In the genomic region with DNA sequence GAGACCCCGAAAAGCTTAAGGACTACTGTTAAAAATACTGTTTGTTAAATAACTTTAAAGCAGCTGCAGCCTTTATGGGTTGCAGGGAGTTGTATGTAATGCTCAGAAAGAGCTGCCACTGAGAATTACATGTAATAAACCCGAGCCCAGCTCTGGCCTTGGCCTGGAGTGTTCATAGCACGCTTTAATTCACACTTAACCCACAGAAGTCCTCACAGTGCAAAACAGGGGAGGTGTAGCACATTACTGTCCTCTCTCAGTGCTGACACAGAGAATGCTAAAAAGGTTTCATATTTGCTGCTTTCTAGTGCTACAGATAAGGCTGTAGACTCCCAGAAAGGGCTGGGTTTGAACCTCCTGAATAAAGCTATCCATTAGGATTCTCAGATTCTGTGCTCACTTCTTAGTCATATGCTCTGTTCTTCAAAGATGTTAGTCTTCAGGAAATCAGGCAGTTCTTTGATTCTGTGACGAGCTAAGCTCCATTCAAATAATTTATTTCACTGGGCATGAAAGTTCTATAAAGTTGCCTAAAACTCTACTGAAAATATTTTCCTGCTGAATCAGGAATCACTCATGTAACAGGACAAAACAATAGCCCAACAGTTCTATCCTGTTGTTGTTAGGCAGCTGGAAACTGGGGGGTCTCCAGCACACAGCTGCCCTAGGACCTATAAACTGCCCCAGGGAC, we compare ENCODE assay signal across 17 cellular contexts.
DNase-seq lines count a peak whose midpoint lies in the region; TF ChIP-seq lines count a peak whose summit lies in the region.
"Had no signal": no experiment of that assay in that cellular context is flagged by ENCODE, and none has a peak within 500 bp of the region (broad histone marks: within the 10 kb centered on the region; RNA-seq: fewer than 3 reads in every experiment).

No MANE protein-coding gene starts in this region.

- DNase-seq in A172 (ENCODE audit: low spot score) (peak; percentile 19), HFFc6 (peak; percentile 55), astrocyte of the hippocampus (ENCODE audit: low read depth, low spot score) (peak; percentile 46), foreskin melanocyte (peak; percentile 69), mucosa of gallbladder (ENCODE audit: low spot score) (no peak), KG1 (lab: John Stamatoyannopoulos, UW) (no peak)
- DNase-seq in activated CD4-positive, CD25-positive, alpha-beta regulatory T cell treated with anti-CD3 and anti-CD28 coated beads, Interleukin-2, amount 50 U/mL, for 72 hours, result no peak
- no peak for DNase-seq in activated naive CD4-positive, alpha-beta T cell treated with anti-CD3 and anti-CD28 coated beads, Interleukin-2, amount 50 U/mL, for 16 hours
- DNase-seq: activated CD8-positive, alpha-beta memory T cell treated with anti-CD3 and anti-CD28 coated beads, Interleukin-2, amount 50 U/mL, for 4 hours; lower lobe of right lung; NCI-H1436; NCI-H510A; OCI-M1 had no signal

- H3K4me3 Mint-ChIP-seq in HFFc6, result peak overlapping the region; percentile 24; the same call in 1 of the 2 replicates
- H3K4me3 Mint-ChIP-seq: activated naive CD8-positive, alpha-beta T cell; neural progenitor cell; stimulated activated naive CD8-positive, alpha-beta T cell treated with anti-CD3 and anti-CD28 coated beads, Interleukin-15, Interleukin-2, amounts not matched to agents 100 ng/mL and 50 ng/mL, for 24 hours; T-helper 1 cell treated with Interleukin-12 subunit alpha and Interleukin-12 subunit beta and Interleukin-4 antibody, amounts not matched to agents 30 μg/mL and 1 μg/mL, for 36 hours had no signal

- peaks cover 14% of the 10 kb centered on the region for H3K36me3 Mint-ChIP-seq in HFFc6 (ENCODE audit: low read depth)
- H3K36me3 Mint-ChIP-seq: activated naive CD8-positive, alpha-beta T cell had no signal

- H3K27me3 Mint-ChIP-seq in HFFc6 (ENCODE audit: insufficient read depth), result peaks cover 2% of the 10 kb centered on the region
- H3K27me3 Mint-ChIP-seq: stimulated activated naive CD8-positive, alpha-beta T cell treated with anti-CD3 and anti-CD28 coated beads, Interleukin-15, Interleukin-2, amounts not matched to agents 100 ng/mL and 50 ng/mL, for 24 hours had no signal

- peak overlapping the region; percentile 79 for H3K27ac Mint-ChIP-seq in HFFc6
- H3K27ac Mint-ChIP-seq: activated naive CD8-positive, alpha-beta T cell; neural progenitor cell; stimulated activated naive CD8-positive, alpha-beta T cell treated with anti-CD3 and anti-CD28 coated beads, Interleukin-15, Interleukin-2, amounts not matched to agents 100 ng/mL and 50 ng/mL, for 24 hours; T-helper 1 cell treated with Interleukin-12 subunit alpha and Interleukin-12 subunit beta and Interleukin-4 antibody, amounts not matched to agents 30 μg/mL and 1 μg/mL, for 36 hours had no signal

- H3K9me3 Mint-ChIP-seq in HFFc6, result no peaks in the 10 kb centered on the region
- H3K9me3 Mint-ChIP-seq: neural progenitor cell; stimulated activated naive CD8-positive, alpha-beta T cell treated with anti-CD3 and anti-CD28 coated beads, Interleukin-15, Interleukin-2, amounts not matched to agents 100 ng/mL and 50 ng/mL, for 24 hours; T-helper 1 cell treated with Interleukin-12 subunit alpha and Interleukin-12 subunit beta and Interleukin-4 antibody, amounts not matched to agents 30 μg/mL and 1 μg/mL, for 36 hours had no signal

- no peak for TF ChIP-seq CTCF in HFFc6 (IDR thresholded peaks at IDR 0.05)

- peaks cover 44% of the 10 kb centered on the region for H3K4me1 Mint-ChIP-seq in HFFc6 (ENCODE audit: low read depth)

Comparison
In these comparisons a context has a peak if more than half of its experiments do, and no peak if none do; other contexts are left out.
1. DNase-seq: peak in A172 (single experiment), HFFc6 (single experiment), astrocyte of the hippocampus (single experiment) and foreskin melanocyte (single experiment); none in mucosa of gallbladder (single experiment), KG1 (single experiment), activated CD4-positive, CD25-positive, alpha-beta regulatory T cell treated with anti-CD3 and anti-CD28 coated beads, Interleukin-2, amount 50 U/mL, for 72 hours (single experiment) and activated naive CD4-positive, alpha-beta T cell treated with anti-CD3 and anti-CD28 coated beads, Interleukin-2, amount 50 U/mL, for 16 hours (single experiment).